Comparison of ENCODE assay signal across 22 cellular contexts in genomic region chr14:70801836-70802235, GRCh38.
"Had no signal": no experiment of that assay in that cellular context is flagged by ENCODE, and none has a peak within 500 bp of the region (broad histone marks: within the 10 kb centered on the region; RNA-seq: fewer than 3 reads in every experiment).

No MANE protein-coding gene starts in this region.

- H3K27me3 ChIP-seq: adrenal gland, body of pancreas had no signal

- H3K27me3 Mint-ChIP-seq: activated naive CD8-positive, alpha-beta T cell treated with anti-CD3 and anti-CD28 coated beads for 36 hours had no signal

- H3K27ac ChIP-seq: adrenal gland, body of pancreas, left lung, suprapubic skin, tibial artery had no signal

- DNase-seq: activated CD4-positive, alpha-beta T cell treated with anti-CD3 and anti-CD28 coated beads for 4 hours; activated CD4-positive, alpha-beta T cell treated with anti-CD3 and anti-CD28 coated beads, Interleukin-2, amount 50 U/mL, for 4 hours; activated effector memory CD4-positive, alpha-beta T cell treated with Interleukin-2 at 50 U/mL for 16 hours; activated naive CD4-positive, alpha-beta T cell treated with anti-CD3 and anti-CD28 coated beads for 36 hours; activated naive CD8-positive, alpha-beta T cell treated with anti-CD3 and anti-CD28 coated beads for 36 hours; adrenal gland; aorta; body of pancreas; effector memory CD4-positive, alpha-beta T cell; head of caudate nucleus; hippocampal formation; left lung; right cardiac atrium; stimulated activated CD4-positive, alpha-beta T cell treated with anti-CD3 and anti-CD28 coated beads, Interleukin-15, amount 100 ng/mL, for 24 hours; stimulated activated CD4-positive, alpha-beta T cell treated with anti-CD3 and anti-CD28 coated beads, Interleukin-2, amount 100 ng/mL, for 24 hours; stimulated activated naive CD4-positive, alpha-beta T cell; tibial artery had no signal

- H3K27ac Mint-ChIP-seq: activated naive CD4-positive, alpha-beta T cell treated with anti-CD3 and anti-CD28 coated beads for 36 hours; activated naive CD8-positive, alpha-beta T cell treated with anti-CD3 and anti-CD28 coated beads for 36 hours; nephron had no signal

- H3K4me1 Mint-ChIP-seq: nephron had no signal

- H3K9me3 ChIP-seq: adrenal gland, body of pancreas, left lung, suprapubic skin, tibial artery had no signal

- ATAC-seq: body of pancreas, left lung, right cardiac atrium had no signal

- FAIRE-seq: colon had no signal

- H3K4me3 ChIP-seq: adrenal gland, body of pancreas, dorsolateral prefrontal cortex, left lung, lung, suprapubic skin, tibial artery had no signal

- H3K4me1 ChIP-seq: adrenal gland, body of pancreas, left lung, suprapubic skin, tibial artery had no signal

- H3K36me3 ChIP-seq: adrenal gland, left lung, suprapubic skin, tibial artery had no signal

- H3K4me3 Mint-ChIP-seq: activated naive CD4-positive, alpha-beta T cell treated with anti-CD3 and anti-CD28 coated beads for 36 hours; activated naive CD8-positive, alpha-beta T cell treated with anti-CD3 and anti-CD28 coated beads for 36 hours; nephron had no signal

- H3K9me3 Mint-ChIP-seq: activated naive CD4-positive, alpha-beta T cell treated with anti-CD3 and anti-CD28 coated beads for 36 hours; activated naive CD8-positive, alpha-beta T cell treated with anti-CD3 and anti-CD28 coated beads for 36 hours; nephron had no signal
